Comparison of ENCODE assay signal across 8 cellular contexts in genomic region chr14:99792551-99793212, GRCh38. TPM values are rescaled to one million over a fixed set of nuclear protein-coding genes. Genes with fewer than 3 reads are reported as not detected.
DNase-seq lines count a peak whose midpoint lies in the region; ATAC-seq and TF ChIP-seq lines count a peak whose summit lies in the region.

No MANE protein-coding gene starts in this region.

- TF ChIP-seq CTCF in coronary artery (IDR thresholded peaks at IDR 0.05), result no peak
- no peak for TF ChIP-seq CTCF in upper lobe of right lung (IDR thresholded peaks at IDR 0.05)
- no peak for TF ChIP-seq CTCF in foreskin keratinocyte (conservative IDR thresholded peaks at IDR 0.05)

- H3K36me3 ChIP-seq in mesodermal cell (ENCODE audit: control insufficient read depth, insufficient read depth, low read length) (no peaks in the 10 kb centered on the region), upper lobe of right lung (no peaks in the 10 kb centered on the region)

- H3K4me3 ChIP-seq in coronary artery (peak overlapping the region; percentile 82), mesodermal cell (ENCODE audit: extremely low read depth, insufficient read depth, low read length, poor library complexity, severe bottlenecking) (peak overlapping the region; percentile 27), upper lobe of right lung (peak overlapping the region; percentile 52)

- ATAC-seq in upper lobe of right lung (peak; percentile 5), GM21619 (IDR thresholded peaks at IDR 0.05; ENCODE audit: unreplicated experiment) (no peak), foreskin keratinocyte (no peak)

- TF ChIP-seq RAD21 in Ishikawa (IDR thresholded peaks at IDR 0.05; ENCODE audit: low read depth), result no peak

- no peaks in the 10 kb centered on the region for H3K9me3 ChIP-seq in mesodermal cell (ENCODE audit: control insufficient read depth, low read length)
- H3K9me3 ChIP-seq in upper lobe of right lung, result no peaks in the 10 kb centered on the region

- no peak for TF ChIP-seq EP300 in Ishikawa (IDR thresholded peaks at IDR 0.05; ENCODE audit: borderline replicate concordance)

- no peaks in the 10 kb centered on the region for H3K27me3 ChIP-seq in upper lobe of right lung
- peaks cover 32% of the 10 kb centered on the region for H3K27me3 ChIP-seq in foreskin keratinocyte

- H3K27ac ChIP-seq in coronary artery (peak overlapping the region; percentile 82 to 93), mesodermal cell (ENCODE audit: low read depth, low read length, severe bottlenecking) (peak overlapping the region; percentile 43), upper lobe of right lung (peak overlapping the region; percentile 68), foreskin keratinocyte (no peak overlapping the region)

- DNase-seq in AG20443 (ENCODE audit: low spot score) (peak; percentile 50), coronary artery (ENCODE audit: low spot score) (peak; percentile 78), upper lobe of right lung (no peak), foreskin keratinocyte (no peak)
- DNase-seq in effector CD8-positive, alpha-beta T cell (lab: John Stamatoyannopoulos, UW), result no peak

- WGBS in mesodermal cell (ENCODE audit: insufficient coverage in 2 of 2), 2 experiments, result 26 to 34% methylated on average over 18 to 57 of the region's 65 CpGs

- H3K4me1 ChIP-seq in mesodermal cell (ENCODE audit: control insufficient read depth, insufficient read depth, low read length, poor library complexity, severe bottlenecking), result peaks cover 6% of the 10 kb centered on the region
- peaks cover 15% of the 10 kb centered on the region for H3K4me1 ChIP-seq in upper lobe of right lung
- H3K4me1 ChIP-seq in foreskin keratinocyte, result peaks cover 7% of the 10 kb centered on the region

- intact Hi-C loops in upper lobe of right lung (cut with DNase I), result loop anchor here (10.0 kb wide), 1 partner anchor 58 kb away; no protein-coding TSS in a partner anchor

TF ChIP-seq in Ishikawa, 13 proteins besides CTCF, POLR2A, EP300 and RAD21:
- TF ChIP-seq EGR1 (IDR thresholded peaks at IDR 0.05), result no peak
- TF ChIP-seq ZBTB7A (IDR thresholded peaks at IDR 0.05; ENCODE audit: low read depth), result peak; percentile 53; the same call in 1 of the 2 replicates

RNA-seq across cellular contexts. Expression of gene EML1, which starts 0.5 kb away (rescaled TPM):
- polyA plus RNA-seq in mesodermal cell (2013, experiment 1 of 2), result 15.1 TPM
- 15.4 TPM for polyA plus RNA-seq in mesodermal cell (2013, experiment 2 of 2)
- total RNA-seq in upper lobe of right lung, result 42.2 TPM
- total RNA-seq in foreskin keratinocyte, result 3.7 and 7.4 TPM in 2 replicates
- 1.1 and 2.2 TPM in 2 replicates for polyA plus RNA-seq in foreskin keratinocyte

Comparison
In these comparisons a context has a peak if more than half of its experiments do, and no peak if none do; other contexts are left out.
1. DNase-seq: peak in AG20443 (single experiment) and coronary artery (single experiment); none in upper lobe of right lung (single experiment), effector CD8-positive, alpha-beta T cell (single experiment) and foreskin keratinocyte (0 of 2).
2. H3K4me3 ChIP-seq: peak in every context shown above with its lines; median percentile 82 in coronary artery; 52 in upper lobe of right lung; 27 in mesodermal cell.